ENCODE assay signal across 18 cellular contexts in genomic region chr12:75042125-75042524, GRCh38.
"Had no signal": no experiment of that assay in that cellular context is flagged by ENCODE, and none has a peak within 500 bp of the region (broad histone marks: within the 10 kb centered on the region; RNA-seq: fewer than 3 reads in every experiment).

No MANE protein-coding gene starts in this region.

- H3K27me3 ChIP-seq: SJSA1 had no signal

- H3K4me3 ChIP-seq: SJSA1, SK-N-MC had no signal

- H3K9me3 ChIP-seq: SJSA1 had no signal

- H3K36me3 ChIP-seq: SJSA1 had no signal

- H3K4me1 ChIP-seq: SJSA1 had no signal

- DNase-seq: IMR-90; Kasumi-1; KG1; MM.1S; NCI-H1092 treated with DMSO at 0.1 percent for 48 hours; NCI-H1436; NCI-H187; NCI-H2029; NCI-H2081 treated with DMSO at 0.1 percent for 48 hours; NCI-H2227 treated with DMSO at 0.1 percent for 48 hours; NCI-H526 treated with DMSO at 0.1 percent for 48 hours; NCI-H774; NK-92 treated with Interleukin-12 subunit alpha and Interleukin-12 subunit beta, amount 100 ng/mL, for 24 hours; Right ventricle myocardium superior; RPMI8226; SIG-M5 had no signal

- H3K27ac ChIP-seq: SJSA1, SK-N-MC had no signal
